In genomic region chr6:67411036-67411435, GRCh38 we compare ENCODE assay signal across 19 cellular contexts.
DNase-seq lines count a peak whose midpoint lies in the region; ATAC-seq and TF ChIP-seq lines count a peak whose summit lies in the region.
"Had no signal": no experiment of that assay in that cellular context is flagged by ENCODE, and none has a peak within 500 bp of the region (broad histone marks: within the 10 kb centered on the region; RNA-seq: fewer than 3 reads in every experiment).

No MANE protein-coding gene starts in this region.

- no peak overlapping the region for H3K9ac ChIP-seq in Karpas-422 (ENCODE audit: low read length)
- H3K9ac ChIP-seq: SK-N-SH had no signal

- intact Hi-C loops in Panc1 (cut with micrococcal nuclease; ENCODE audit: unreplicated experiment) (no loop called here), mucosa of descending colon (cut with DNase I, micrococcal nuclease) (no loop called here)

- no peak for DNase-seq in Karpas-422
- DNase-seq in Panc1 (ENCODE audit: low read depth, low spot score), result peak; percentile 17
- peak; percentile 2 for DNase-seq in brain microvascular endothelial cell
- no peak for DNase-seq in mucosa of descending colon
- no peak for DNase-seq in ecto neural progenitor cell (ENCODE audit: low spot score)
- DNase-seq in H7, result no peak
- DNase-seq: CD4-positive, alpha-beta T cell; DMS153; GDM1; HFFc6; IMR-90; NCI-H1092 treated with DMSO at 0.1 percent for 48 hours; NCI-H2227 treated with DMSO at 0.1 percent for 48 hours; NCI-H510A treated with DMSO at 0.1 percent for 48 hours; NCI-H82; SHP77; SK-N-SH had no signal

- H3K27me3 ChIP-seq in Karpas-422 (ENCODE audit: low read length) (no peaks in the 10 kb centered on the region), Panc1 (ENCODE audit: control insufficient read depth, insufficient read depth, low read length) (no peaks in the 10 kb centered on the region), brain microvascular endothelial cell (replicated peaks) (no peaks in the 10 kb centered on the region), H7 (ENCODE audit: control insufficient read depth, insufficient read depth, low read length) (no peaks in the 10 kb centered on the region)

- H3K79me2 ChIP-seq in Karpas-422 (ENCODE audit: low read length), result no peaks in the 10 kb centered on the region

- H3K4me2 ChIP-seq in Karpas-422 (ENCODE audit: low read depth, low read length, poor library complexity, severe bottlenecking), result no peak overlapping the region
- H3K4me2 ChIP-seq: SK-N-SH had no signal

- TF ChIP-seq CTCF in Panc1 (IDR thresholded peaks at IDR 0.05) (no peak), brain microvascular endothelial cell (IDR thresholded peaks at IDR 0.05; ENCODE audit: low read depth, low read length, missing control alignments) (no peak), mucosa of descending colon (IDR thresholded peaks at IDR 0.05) (no peak)

- POLR2A ChIA-PET in Panc1 (lab: Charles Lee), result no interaction called here

- H3K27ac ChIP-seq in Karpas-422 (ENCODE audit: low read length) (no peak overlapping the region), Panc1 (ENCODE audit: low read length) (no peak overlapping the region), brain microvascular endothelial cell (no peak overlapping the region)
- H3K27ac ChIP-seq: HL-60 had no signal

- BruUV-seq in Panc1 (replicated peaks; lab: Mats Ljungman, UMichigan), result no TSS peak

- H3K4me3 ChIP-seq in Karpas-422 (ENCODE audit: low read length) (no peak overlapping the region), Panc1 (ENCODE audit: low read depth in 2 of 2, low read length in 2 of 2) (no peak overlapping the region), brain microvascular endothelial cell (ENCODE audit: low read depth, low read length) (no peak overlapping the region), mucosa of descending colon (no peak overlapping the region), H7 (ENCODE audit: insufficient read depth, low read depth, low read length) (no peak overlapping the region)

- H3K9me2 ChIP-seq in Karpas-422 (replicated peaks; ENCODE audit: insufficient read depth, low read length), result no peaks in the 10 kb centered on the region
- H3K9me2 ChIP-seq: SK-N-SH had no signal

- no peaks in the 10 kb centered on the region for H3K36me3 ChIP-seq in Karpas-422 (ENCODE audit: insufficient read depth, low read length)
- no peaks in the 10 kb centered on the region for H3K36me3 ChIP-seq in Panc1 (ENCODE audit: control insufficient read depth, insufficient read depth, low read length)
- H3K36me3 ChIP-seq in brain microvascular endothelial cell (replicated peaks), result no peaks in the 10 kb centered on the region
- no peaks in the 10 kb centered on the region for H3K36me3 ChIP-seq in mucosa of descending colon (ENCODE audit: low read depth)
- no peaks in the 10 kb centered on the region for H3K36me3 ChIP-seq in H7 (replicated peaks; ENCODE audit: control insufficient read depth, insufficient read depth, low read length)

- H3K4me1 ChIP-seq in Karpas-422 (ENCODE audit: low read length) (no peaks in the 10 kb centered on the region), Panc1 (ENCODE audit: control insufficient read depth, insufficient read depth, low read length) (no peaks in the 10 kb centered on the region), mucosa of descending colon (ENCODE audit: low read depth) (no peaks in the 10 kb centered on the region)

- CTCF ChIA-PET in Panc1 (lab: Charles Lee), result no interaction called here

- in situ Hi-C loops in Panc1 (cut with HindIII; ENCODE audit: low pct_unique_long_range_greater_than_20kb, low sequenced_read_pairs) (no loop called here), brain microvascular endothelial cell (cut with HindIII; ENCODE audit: low pct_ligation_motif_present, low sequenced_read_pairs) (no loop called here)

- ATAC-seq in Panc1 (no peak), mucosa of descending colon (peak; percentile 84), GM21381 (IDR thresholded peaks at IDR 0.05; ENCODE audit: unreplicated experiment) (no peak)

- no peaks in the 10 kb centered on the region for H4K20me1 ChIP-seq in Karpas-422 (ENCODE audit: insufficient read depth, low read depth, low read length)

- no peaks in the 10 kb centered on the region for H3K9me3 ChIP-seq in Karpas-422 (ENCODE audit: low read length)
- no peaks in the 10 kb centered on the region for H3K9me3 ChIP-seq in Panc1 (ENCODE audit: control insufficient read depth, insufficient read depth, low read depth, low read length)
- H3K9me3 ChIP-seq in mucosa of descending colon, result peaks cover 8% of the 10 kb centered on the region
- H3K9me3 ChIP-seq: SK-N-SH had no signal

- H2AFZ ChIP-seq in Karpas-422 (ENCODE audit: low read length), result peak overlapping the region; percentile 81

Comparison
In these comparisons a context has a peak if more than half of its experiments do, and no peak if none do; other contexts are left out.
1. DNase-seq: peak in Panc1 (single experiment) and brain microvascular endothelial cell (single experiment); none in Karpas-422 (single experiment), mucosa of descending colon (0 of 3), ecto neural progenitor cell (single experiment) and H7 (single experiment).